Comparison of ENCODE assay signal across 8 cellular contexts in genomic region chr10:86203162-86203905, GRCh38.
DNase-seq lines count a peak whose midpoint lies in the region; ATAC-seq and TF ChIP-seq lines count a peak whose summit lies in the region.
"Had no signal": no experiment of that assay in that cellular context is flagged by ENCODE, and none has a peak within 500 bp of the region (broad histone marks: within the 10 kb centered on the region; RNA-seq: fewer than 3 reads in every experiment).

No MANE protein-coding gene starts in this region.

- no peak overlapping the region for H3K14ac ChIP-seq in neuronal stem cell (ENCODE audit: low read length)

- no peak overlapping the region for H3K23ac ChIP-seq in neuronal stem cell (ENCODE audit: low read depth, low read length, poor library complexity)

- in situ Hi-C loops in GM13977 (cut with MboI; ENCODE audit: low pct_unique_long_range_greater_than_20kb, low sequenced_read_pairs, unreplicated experiment): no loop called here
- in situ Hi-C loops in brain microvascular endothelial cell (cut with HindIII; ENCODE audit: low pct_ligation_motif_present, low sequenced_read_pairs): no loop called here

- H4K91ac ChIP-seq in neuronal stem cell (ENCODE audit: low read depth, low read length, poor library complexity): no peak overlapping the region

- H2BK5ac ChIP-seq in neuronal stem cell (ENCODE audit: low read length): no peak overlapping the region

- H4K20me1 ChIP-seq in Karpas-422 (ENCODE audit: insufficient read depth, low read depth, low read length): no peaks in the 10 kb centered on the region

- H2BK12ac ChIP-seq in neuronal stem cell (ENCODE audit: low read length): no peak overlapping the region

- no peak for TF ChIP-seq EP300 in upper lobe of left lung (IDR thresholded peaks at IDR 0.05)

- H4K8ac ChIP-seq in neuronal stem cell (ENCODE audit: low read depth, low read length): no peak overlapping the region

- H2AFZ ChIP-seq in Karpas-422 (ENCODE audit: low read length) (no peak overlapping the region), neuronal stem cell (ENCODE audit: low read length) (no peak overlapping the region)

- H3K27me3 ChIP-seq in Karpas-422 (ENCODE audit: low read length): no peaks in the 10 kb centered on the region
- H3K27me3 ChIP-seq in brain microvascular endothelial cell (replicated peaks): no peaks in the 10 kb centered on the region
- no peaks in the 10 kb centered on the region for H3K27me3 ChIP-seq in neuronal stem cell (ENCODE audit: control insufficient read depth in 3 of 3, insufficient read depth in 3 of 3, low read depth in 1 of 3, low read length in 3 of 3)
- no peaks in the 10 kb centered on the region for H3K27me3 ChIP-seq in upper lobe of left lung

- H3K36me3 ChIP-seq in Karpas-422 (ENCODE audit: insufficient read depth, low read length) (no peaks in the 10 kb centered on the region), brain microvascular endothelial cell (replicated peaks) (no peaks in the 10 kb centered on the region), neuronal stem cell (replicated peaks in 1 of 2; ENCODE audit: control insufficient read depth in 2 of 2, insufficient read depth in 2 of 2, low read length in 2 of 2) (no peaks in the 10 kb centered on the region), upper lobe of left lung (no peaks in the 10 kb centered on the region)

- H3K4me3 ChIP-seq in Karpas-422 (ENCODE audit: low read length) (no peak overlapping the region), brain microvascular endothelial cell (ENCODE audit: low read depth, low read length) (no peak overlapping the region), neuronal stem cell (ENCODE audit: low read length in 2 of 2) (no peak overlapping the region), upper lobe of left lung (no peak overlapping the region)

- no peak overlapping the region for H2BK15ac ChIP-seq in neuronal stem cell (ENCODE audit: low read length)

- no peak for ATAC-seq in upper lobe of left lung (ENCODE audit: low FRiP score in 2 of 2)
- no peak for ATAC-seq in GM18868 (IDR thresholded peaks at IDR 0.05; ENCODE audit: unreplicated experiment)
- ATAC-seq in GM18909 (IDR thresholded peaks at IDR 0.05; ENCODE audit: poor library complexity, unreplicated experiment): no peak

- no CpG with 5 or more reads among the region's 11 CpGs for whole genome bisulfite sequencing in neuronal stem cell (ENCODE audit: extremely low coverage in 2 of 2, insufficient read length in 2 of 2, insufficient replicate concordance in 1 of 2), 2 donors
- 47 to 61% methylated on average over 9 to 11 of the region's 11 CpGs for WGBS in upper lobe of left lung, 2 donors

- no peak overlapping the region for H2BK120ac ChIP-seq in neuronal stem cell (ENCODE audit: low read depth, low read length)

- no peak overlapping the region for H3K4ac ChIP-seq in neuronal stem cell (ENCODE audit: low read length)

- no peak overlapping the region for H3K18ac ChIP-seq in neuronal stem cell (ENCODE audit: low read length)

- TF ChIP-seq POLR2A in upper lobe of left lung (IDR thresholded peaks at IDR 0.05): no peak

- no peaks in the 10 kb centered on the region for H3K9me3 ChIP-seq in Karpas-422 (ENCODE audit: low read length)
- H3K9me3 ChIP-seq in neuronal stem cell (replicated peaks in 1 of 2; ENCODE audit: control insufficient read depth in 2 of 2, insufficient read depth in 1 of 2, low read depth in 1 of 2, low read length in 2 of 2): no peaks in the 10 kb centered on the region
- H3K9me3 ChIP-seq in upper lobe of left lung: no peaks in the 10 kb centered on the region

- DNase-seq in GM13977 (ENCODE audit: low spot score) (peak; percentile 49), Karpas-422 (peak; percentile 53), brain microvascular endothelial cell (peak; percentile 9), neuronal stem cell (ENCODE audit: low spot score) (peak; percentile 57), upper lobe of left lung (no peak)
- DNase-seq: NCI-H187 treated with DMSO at 0.1 percent for 48 hours had no signal

- H3K9me2 ChIP-seq in Karpas-422 (replicated peaks; ENCODE audit: insufficient read depth, low read length): no peaks in the 10 kb centered on the region

- H2AK5ac ChIP-seq in neuronal stem cell (ENCODE audit: low read depth, low read length): no peak overlapping the region

- H3K79me1 ChIP-seq in neuronal stem cell (ENCODE audit: low read depth, low read length): no peaks in the 10 kb centered on the region

- H3K9ac ChIP-seq in Karpas-422 (ENCODE audit: low read length) (no peak overlapping the region), neuronal stem cell (ENCODE audit: low read depth, low read length, poor library complexity) (no peak overlapping the region)

- H3K4me1 ChIP-seq in Karpas-422 (ENCODE audit: low read length) (no peaks in the 10 kb centered on the region), neuronal stem cell (ENCODE audit: control insufficient read depth in 2 of 2, insufficient read depth in 1 of 2, low read depth in 1 of 2, low read length in 2 of 2) (no peaks in the 10 kb centered on the region), upper lobe of left lung (peaks cover 0 to 11% (median 0%) of the 10 kb centered on the region in 4 donors)

- H3K79me2 ChIP-seq in Karpas-422 (ENCODE audit: low read length): no peaks in the 10 kb centered on the region

- H3K27ac ChIP-seq in Karpas-422 (ENCODE audit: low read length) (no peak overlapping the region), brain microvascular endothelial cell (no peak overlapping the region), neuronal stem cell (replicated peaks; ENCODE audit: low read length) (no peak overlapping the region), upper lobe of left lung (no peak overlapping the region)

- H3K4me2 ChIP-seq in Karpas-422 (ENCODE audit: low read depth, low read length, poor library complexity, severe bottlenecking) (no peak overlapping the region), neuronal stem cell (ENCODE audit: insufficient read depth, low read length, poor library complexity, severe bottlenecking) (no peak overlapping the region)

- TF ChIP-seq CTCF in GM13977 (IDR thresholded peaks at IDR 0.05; ENCODE audit: extremely low read depth, insufficient read depth, missing control alignments): no peak
- TF ChIP-seq CTCF in brain microvascular endothelial cell (IDR thresholded peaks at IDR 0.05; ENCODE audit: low read depth, low read length, missing control alignments): no peak
- no peak for TF ChIP-seq CTCF in upper lobe of left lung (IDR thresholded peaks at IDR 0.05)

Comparison
In these comparisons a context has a peak if more than half of its experiments do, and no peak if none do; other contexts are left out.
1. DNase-seq: peak in GM13977 (single experiment), Karpas-422 (single experiment), brain microvascular endothelial cell (single experiment) and neuronal stem cell (single experiment); none in upper lobe of left lung (0 of 2).